In genomic region chr5:54547711-54548250, GRCh38 we compare ENCODE assay signal across 11 cellular contexts. TPM values are rescaled to one million over a fixed set of nuclear protein-coding genes. Genes with fewer than 3 reads are reported as not detected.
A peak's percentile ranks its signal among the peaks of the same experiment; 100 is the strongest.
DNase-seq lines count a peak whose midpoint lies in the region; ATAC-seq lines count a peak whose summit lies in the region.
"Had no signal": no experiment of that assay in that cellular context is flagged by ENCODE, and none has a peak within 500 bp of the region (broad histone marks: within the 10 kb centered on the region; RNA-seq: fewer than 3 reads in every experiment).

No MANE protein-coding gene starts in this region.

- H3K9ac ChIP-seq in mesenchymal stem cell (ENCODE audit: low read length): no peak overlapping the region

- no peaks in the 10 kb centered on the region for H3K9me3 ChIP-seq in mesenchymal stem cell (ENCODE audit: control insufficient read depth, low read length)

- peak overlapping the region; percentile 39 for H4K91ac ChIP-seq in mesenchymal stem cell (ENCODE audit: low read length)

- H2BK120ac ChIP-seq in mesenchymal stem cell (ENCODE audit: low read depth, low read length): no peak overlapping the region

- no peak for ATAC-seq in HG02759 (IDR thresholded peaks at IDR 0.05; ENCODE audit: unreplicated experiment)

- H3K18ac ChIP-seq in mesenchymal stem cell (ENCODE audit: low read depth in 1 of 2, low read length in 2 of 2): no peak overlapping the region

- 100% methylated on average over 1 of the region's 1 CpG for WGBS in mesenchymal stem cell

- H3K27ac ChIP-seq in mesenchymal stem cell (ENCODE audit: low read length, poor library complexity, severe bottlenecking): no peak overlapping the region
- H3K27ac ChIP-seq: SK-N-MC had no signal

- H2BK12ac ChIP-seq in mesenchymal stem cell (ENCODE audit: low read length in 2 of 2): peak overlapping the region; percentile 28 to 32

- DNase-seq in AG08396 (ENCODE audit: low spot score): peak; percentile 69
- DNase-seq in M059J (ENCODE audit: low read depth): peak; percentile 69
- peak; percentile 89 for DNase-seq in fibroblast of gingiva (ENCODE audit: low read depth)
- DNase-seq in mesenchymal stem cell: peak; percentile 87
- no peak for DNase-seq in dedifferentiated amniotic fluid mesenchymal stem cell (ENCODE audit: extremely low spot score)
- DNase-seq in NCI-H524 (lab: John Stamatoyannopoulos, UW): no peak
- DNase-seq in retina: no peak
- DNase-seq: activated CD4-positive, alpha-beta memory T cell treated with anti-CD3 and anti-CD28 coated beads, Interleukin-2, amount 10 ng/mL, durations not matched to agents 7 days and 5 days; NCI-H2081 had no signal

- H3K4ac ChIP-seq in mesenchymal stem cell (ENCODE audit: low read depth in 1 of 2, low read length in 2 of 2): peak overlapping the region in 1 of 2 experiments; percentile 24

- no peak overlapping the region for H3K4me2 ChIP-seq in mesenchymal stem cell (ENCODE audit: low read length, poor library complexity, severe bottlenecking)

- no peak overlapping the region for H2AFZ ChIP-seq in mesenchymal stem cell (ENCODE audit: low read depth, low read length)

- H3K27me3 ChIP-seq in mesenchymal stem cell (ENCODE audit: control insufficient read depth in 1 of 2, insufficient read depth in 1 of 2, low read length in 2 of 2): no peaks in the 10 kb centered on the region

- H2BK15ac ChIP-seq in mesenchymal stem cell (ENCODE audit: low read depth, poor library complexity, severe bottlenecking): no peak overlapping the region

- H2AK5ac ChIP-seq in mesenchymal stem cell (ENCODE audit: low read length, severe bottlenecking): no peak overlapping the region

- no peak overlapping the region for H3K4me3 ChIP-seq in mesenchymal stem cell (ENCODE audit: insufficient read depth in 1 of 2, low read depth in 1 of 2, low read length in 2 of 2)
- H3K4me3 ChIP-seq: SK-N-MC had no signal

- no peaks in the 10 kb centered on the region for H3K4me1 ChIP-seq in mesenchymal stem cell (ENCODE audit: control insufficient read depth, insufficient read depth, low read depth, low read length)

- no peak overlapping the region for H3K23ac ChIP-seq in mesenchymal stem cell (ENCODE audit: low read length in 2 of 2)

- peak overlapping the region; percentile 49 for H4K8ac ChIP-seq in mesenchymal stem cell (ENCODE audit: low read length)

- peaks cover 4 to 65% of the 10 kb centered on the region in 2 experiments for H3K36me3 ChIP-seq in mesenchymal stem cell (ENCODE audit: control insufficient read depth in 1 of 2, insufficient read depth in 2 of 2, low read depth in 1 of 2, low read length in 2 of 2)

- no peak overlapping the region for H2BK5ac ChIP-seq in mesenchymal stem cell (ENCODE audit: low read depth, low read length, poor library complexity, severe bottlenecking)

- H3K79me1 ChIP-seq in mesenchymal stem cell (replicated peaks; ENCODE audit: low read length, poor library complexity, severe bottlenecking): no peaks in the 10 kb centered on the region

- H3K14ac ChIP-seq in mesenchymal stem cell (ENCODE audit: low read length in 2 of 2): no peak overlapping the region

RNA-seq across cellular contexts. Expression of gene SNX18, which starts 30.2 kb away (rescaled TPM):
- 12.6 and 23.9 TPM in 2 replicates for total RNA-seq in M059J (2014; rRNA removed; shearing (Covaris generic))
- polyA plus RNA-seq in mesenchymal stem cell (2013, experiment 1 of 2): 21.6 TPM
- 22.4 TPM for polyA plus RNA-seq in mesenchymal stem cell (2013, experiment 2 of 2)

Comparison
In these comparisons a context has a peak if more than half of its experiments do, and no peak if none do; other contexts are left out.
1. DNase-seq: peak in AG08396 (single experiment), M059J (single experiment), fibroblast of gingiva (single experiment) and mesenchymal stem cell (single experiment); none in dedifferentiated amniotic fluid mesenchymal stem cell (single experiment), NCI-H524 (0 of 2) and retina (single experiment).